Comparison of ENCODE assay signal across 1 cellular context in genomic region chr10:70614364-70614763, GRCh38.
A peak's percentile ranks its signal among the peaks of the same experiment; 100 is the strongest.
TF ChIP-seq lines count a peak whose summit lies in the region.

No MANE protein-coding gene starts in this region.

TF ChIP-seq in K562, 482 proteins besides CTCF, POLR2A, EP300 and RAD21:
- TF ChIP-seq ZNF121 (CRISPR knock-in tag; conservative IDR thresholded peaks at IDR 0.05) (peak; percentile 94), RBM25 (IDR thresholded peaks at IDR 0.05; ENCODE audit: low read depth, low read length, severe bottlenecking) (peak; percentile 15)
